Comparison of ENCODE assay signal across 8 cellular contexts in the genomic region with DNA sequence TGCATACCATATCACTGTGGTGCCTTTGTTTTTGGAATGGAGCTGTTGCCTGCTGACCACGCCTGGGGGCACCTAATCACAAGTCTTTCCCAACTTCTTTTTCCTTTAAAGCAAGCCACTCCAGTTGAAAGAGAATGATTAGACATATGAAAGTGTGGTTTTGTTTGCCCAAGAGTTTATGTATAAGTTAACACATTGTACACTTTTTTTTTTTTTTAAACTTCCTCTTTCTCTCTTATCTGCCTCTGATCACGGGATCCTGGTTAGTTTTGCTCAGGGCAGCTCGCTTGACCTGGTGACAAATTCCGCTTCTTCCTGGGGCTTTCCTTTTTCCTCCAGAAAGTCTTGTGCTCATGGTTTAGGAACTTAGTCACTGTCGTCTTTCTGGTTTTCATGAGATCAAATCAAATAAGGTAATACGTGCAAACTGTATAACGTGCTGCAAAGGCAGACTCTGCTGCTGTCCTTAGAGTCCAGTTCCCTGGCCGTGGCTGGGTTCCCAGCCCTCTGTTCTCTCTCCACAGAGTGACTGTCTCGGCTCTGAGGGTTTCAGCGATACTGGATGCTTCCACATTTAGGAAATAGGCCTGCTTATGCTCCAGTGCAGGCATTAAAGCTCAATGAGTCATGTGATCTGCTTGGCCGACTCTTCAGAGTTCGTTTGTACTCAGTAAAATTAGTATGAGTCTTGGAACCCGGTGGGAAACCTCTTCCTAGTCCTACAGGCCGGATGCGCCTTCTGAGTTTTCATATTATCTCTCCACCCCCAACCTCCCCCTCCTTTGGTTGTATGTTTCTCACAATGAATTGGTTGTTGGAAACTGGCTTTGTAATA. TPM values are rescaled to one million over a fixed set of nuclear protein-coding genes. Genes with fewer than 3 reads are reported as not detected.
A peak's percentile ranks its signal among the peaks of the same experiment; 100 is the strongest.
DNase-seq lines count a peak whose midpoint lies in the region; ATAC-seq, FAIRE-seq and TF ChIP-seq lines count a peak whose summit lies in the region.

No MANE protein-coding gene starts in this region.

- H3F3A ChIP-seq in DOHH2 (ENCODE audit: control insufficient read depth, insufficient read depth), result peaks cover 21% of the 10 kb centered on the region

- H3K27ac ChIP-seq in DOHH2 (ENCODE audit: low read depth, low read length) (peak overlapping the region; percentile 70), endothelial cell of umbilical vein (ENCODE audit: insufficient read depth, low read depth, low read length) (peak overlapping the region; percentile 89), tibial nerve (peak overlapping the region; percentile 37 to 82 (median 74))

- H3K4me3 ChIP-seq in DOHH2 (ENCODE audit: low read length), result peak overlapping the region; percentile 77
- peak overlapping the region; percentile 43 for H3K4me3 ChIP-seq in WI38 (ENCODE audit: low read depth, low read length)
- H3K4me3 ChIP-seq in endothelial cell of umbilical vein (replicated peaks in 1 of 3; ENCODE audit: insufficient read depth in 1 of 3, low read depth in 1 of 3, low read length in 3 of 3), result peak overlapping the region in 2 of 3 experiments; percentile 11 to 39
- H3K4me3 ChIP-seq in mucosa of descending colon, result no peak overlapping the region
- peak overlapping the region in 2 of 4 donors; percentile 18 to 24 for H3K4me3 ChIP-seq in tibial nerve

- peak; percentile 87 for FAIRE-seq in endothelial cell of umbilical vein (lab: Jason Lieb, UNC)

- TF ChIP-seq CTCF in DOHH2 (IDR thresholded peaks at IDR 0.05; ENCODE audit: low read depth, low read length, poor library complexity, severe bottlenecking), result no peak
- no peak for TF ChIP-seq CTCF in WI38 (IDR thresholded peaks at IDR 0.05; ENCODE audit: low read depth, low read length)
- no peak for TF ChIP-seq CTCF in endothelial cell of umbilical vein (IDR thresholded peaks at IDR 0.05; ENCODE audit: extremely low read depth in 1 of 2, insufficient read depth in 1 of 2, low read depth in 1 of 2, low read length in 2 of 2)
- TF ChIP-seq CTCF in mucosa of descending colon (IDR thresholded peaks at IDR 0.05), result no peak
- no peak for TF ChIP-seq CTCF in tibial nerve (IDR thresholded peaks at IDR 0.05)

- H3K4me2 ChIP-seq in DOHH2 (ENCODE audit: low read length) (peak overlapping the region; percentile 99), endothelial cell of umbilical vein (ENCODE audit: insufficient read depth, low read length) (peak overlapping the region; percentile 54)

- H2AFZ ChIP-seq in endothelial cell of umbilical vein (ENCODE audit: low read depth, low read length), result no peak overlapping the region

- peak; percentile 41 to 60 for TF ChIP-seq EP300 in tibial nerve (IDR thresholded peaks at IDR 0.05)

- CTCF ChIA-PET in endothelial cell of umbilical vein (lab: Charles Lee), result interaction anchor here (0.7 to 2.6 kb wide), 12 partner anchors 13 to 76 kb away, joined by 3 to 16 read pairs (median 6); no protein-coding TSS in a partner anchor

- no peaks in the 10 kb centered on the region for H3K9me2 ChIP-seq in DOHH2 (replicated peaks; ENCODE audit: control insufficient read depth, low read length)

- ATAC-seq in GM21423 (IDR thresholded peaks at IDR 0.05; ENCODE audit: unreplicated experiment), result peak; percentile 49
- ATAC-seq in mucosa of descending colon, result peak; percentile 92

- BruUV-seq in endothelial cell of umbilical vein (replicated peaks; lab: Mats Ljungman, UMichigan), result no TSS peak

- no peaks in the 10 kb centered on the region for H3K9me1 ChIP-seq in endothelial cell of umbilical vein (replicated peaks; ENCODE audit: control insufficient read depth, extremely low read depth, insufficient read depth, low read length)

- dilution Hi-C loops in endothelial cell of umbilical vein (cut with MboI; ENCODE audit: extremely low pct_ligation_motif_present, low sequenced_read_pairs), result no loop called here

- TF ChIP-seq POLR2A in endothelial cell of umbilical vein (IDR thresholded peaks at IDR 0.05; ENCODE audit: low read depth, low read length) (peak; percentile 36), tibial nerve (IDR thresholded peaks at IDR 0.05) (no peak)

- H3K9me3 ChIP-seq in DOHH2 (ENCODE audit: control insufficient read depth, insufficient read depth, low read length), result no peaks in the 10 kb centered on the region
- H3K9me3 ChIP-seq in endothelial cell of umbilical vein (replicated peaks; ENCODE audit: control insufficient read depth, insufficient read depth, low read length), result no peaks in the 10 kb centered on the region
- no peaks in the 10 kb centered on the region for H3K9me3 ChIP-seq in mucosa of descending colon
- no peaks in the 10 kb centered on the region for H3K9me3 ChIP-seq in tibial nerve

- H3K79me2 ChIP-seq in DOHH2 (ENCODE audit: control insufficient read depth, low read length) (peaks cover 100% of the 10 kb centered on the region), endothelial cell of umbilical vein (ENCODE audit: control insufficient read depth, insufficient read depth, low read length) (peaks cover 79% of the 10 kb centered on the region)

- H3K4me1 ChIP-seq in DOHH2 (ENCODE audit: control insufficient read depth, low read length), result peaks cover 79% of the 10 kb centered on the region
- H3K4me1 ChIP-seq in endothelial cell of umbilical vein (ENCODE audit: control insufficient read depth, extremely low read depth, insufficient read depth, low read length), result peaks cover 65% of the 10 kb centered on the region
- H3K4me1 ChIP-seq in mucosa of descending colon (ENCODE audit: low read depth), result peaks cover 24% of the 10 kb centered on the region
- peaks cover 0 to 29% (median 11%) of the 10 kb centered on the region in 4 donors for H3K4me1 ChIP-seq in tibial nerve

- POLR2A ChIA-PET in endothelial cell of umbilical vein (lab: Charles Lee), result interaction anchor here (0.6 kb wide), 1 partner anchor 79 kb away, joined by 5 read pairs; no protein-coding TSS in a partner anchor

- peak overlapping the region; percentile 76 for H3K9ac ChIP-seq in endothelial cell of umbilical vein (replicated peaks; ENCODE audit: extremely low read depth, insufficient read depth, low read length)

- H3K27me3 ChIP-seq in DOHH2 (ENCODE audit: control insufficient read depth, low read length) (no peaks in the 10 kb centered on the region), endothelial cell of umbilical vein (ENCODE audit: control insufficient read depth in 2 of 2, insufficient read depth in 2 of 2, low read length in 2 of 2) (no peaks in the 10 kb centered on the region), tibial nerve (no peaks in the 10 kb centered on the region)

- peak in 48 of 76 experiments; percentile 6 to 71 (median 34) for DNase-seq in HUDEP-2 (lab: John Stamatoyannopoulos, UW; ENCODE audit: unreplicated experiment in 76 of 76)
- peak; percentile 96 for DNase-seq in endothelial cell of umbilical vein (ENCODE audit: low read depth, low spot score)
- peak in 1 of 3 donors; percentile 66 for DNase-seq in mucosa of descending colon
- peak in 1 of 2 donors; percentile 23 for DNase-seq in tibial nerve (ENCODE audit: low spot score in 2 of 2)
- no peak for DNase-seq in DMS79 treated with DMSO at 0.1 percent for 48 hours (lab: John Stamatoyannopoulos, UW)

- H3K36me3 ChIP-seq in DOHH2 (ENCODE audit: control insufficient read depth, low read length), result peaks cover 35% of the 10 kb centered on the region
- H3K36me3 ChIP-seq in endothelial cell of umbilical vein (ENCODE audit: control insufficient read depth in 2 of 2, extremely low read depth in 1 of 2, insufficient read depth in 2 of 2, low read length in 2 of 2), result no peaks in the 10 kb centered on the region
- no peaks in the 10 kb centered on the region for H3K36me3 ChIP-seq in mucosa of descending colon (ENCODE audit: low read depth)
- no peaks in the 10 kb centered on the region for H3K36me3 ChIP-seq in tibial nerve

- 27 to 30% methylated on average over 15 of the region's 15 CpGs for WGBS in tibial nerve, 2 donors

- intact Hi-C loops in endothelial cell of umbilical vein (cut with micrococcal nuclease), result loop anchor here (1.0 kb wide), 4 partner anchors 8 to 76 kb away; no protein-coding TSS in a partner anchor
- intact Hi-C loops in mucosa of descending colon (cut with DNase I, micrococcal nuclease), result no loop called here

- H4K20me1 ChIP-seq in DOHH2 (ENCODE audit: control insufficient read depth, insufficient read depth, low read depth, low read length) (peaks cover 4% of the 10 kb centered on the region; the same call in 1 of the 2 replicates), endothelial cell of umbilical vein (replicated peaks; ENCODE audit: control insufficient read depth, extremely low read depth, insufficient read depth, low read length) (no peaks in the 10 kb centered on the region)

TF ChIP-seq in endothelial cell of umbilical vein, 7 proteins besides CTCF, POLR2A, EP300 and RAD21:
- TF ChIP-seq, protein P1, sequence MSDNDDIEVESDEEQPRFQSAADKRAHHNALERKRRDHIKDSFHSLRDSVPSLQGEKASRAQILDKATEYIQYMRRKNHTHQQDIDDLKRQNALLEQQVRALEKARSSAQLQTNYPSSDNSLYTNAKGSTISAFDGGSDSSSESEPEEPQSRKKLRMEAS (IDR thresholded peaks at IDR 0.05; ENCODE audit: insufficient read depth, insufficient read length), result no peak
- TF ChIP-seq FOS (IDR thresholded peaks at IDR 0.05; ENCODE audit: borderline replicate concordance, insufficient read depth, low read length) (peak; percentile 86), POLR2AphosphoS5 (IDR thresholded peaks at IDR 0.05; ENCODE audit: insufficient read depth, low read depth, low read length) (peak; percentile 79), JUN (IDR thresholded peaks at IDR 0.05; ENCODE audit: borderline replicate concordance, insufficient read depth, insufficient read length, low read depth) (peak; percentile 74), GATA2 (IDR thresholded peaks at IDR 0.05; ENCODE audit: insufficient read depth, insufficient read length, low read depth, low read length) (peak; percentile 99), EZH2 (IDR thresholded peaks at IDR 0.05; ENCODE audit: borderline replicate concordance, low read depth, low read length, severe bottlenecking) (no peak)

RNA-seq across cellular contexts. Expression of a gene that starts 15.2 kb away (rescaled TPM):
- total RNA-seq in endothelial cell of umbilical vein, result 60.0 and 60.8 TPM in 2 replicates
- 16.8 and 20.2 TPM in 2 replicates for polyA plus RNA-seq in endothelial cell of umbilical vein
- 24.4 and 24.6 TPM in 2 replicates for polyA plus RNA-seq in endothelial cell of umbilical vein (2011; cell fraction: cytosol; rRNA removed)
- polyA plus RNA-seq in endothelial cell of umbilical vein (2011; cell fraction: nucleus; rRNA removed), result 18.0 and 20.9 TPM in 2 replicates
- polyA plus RNA-seq in endothelial cell of umbilical vein (2012), result 42.8 and 47.2 TPM in 2 replicates
- polyA minus RNA-seq in endothelial cell of umbilical vein, result 44.7 and 53.7 TPM in 2 replicates
- polyA minus RNA-seq in endothelial cell of umbilical vein (2011; cell fraction: cytosol; rRNA and poly(A)+ RNA removed), result 20.9 TPM
- polyA minus RNA-seq in endothelial cell of umbilical vein (2011; cell fraction: nucleus; rRNA and poly(A)+ RNA removed), result 11.6 and 16.9 TPM in 2 replicates
- 100 to 1,000 TPM in 1 of 3 donors, 10 to 100 TPM in 2; 88.0 to 331 (median 90.2) TPM for total RNA-seq in mucosa of descending colon
- total RNA-seq in tibial nerve, result 10 to 100 TPM; 14.7 to 18.3 (median 16.7) TPM
